Comparison of ENCODE assay signal across 32 cellular contexts in genomic region chr21:35163381-35163780, GRCh38.
DNase-seq lines count a peak whose midpoint lies in the region; FAIRE-seq and TF ChIP-seq lines count a peak whose summit lies in the region.
"Had no signal": no experiment of that assay in that cellular context is flagged by ENCODE, and none has a peak within 500 bp of the region (broad histone marks: within the 10 kb centered on the region; RNA-seq: fewer than 3 reads in every experiment).

No MANE protein-coding gene starts in this region.

- TF ChIP-seq CTCF in PC-9 (conservative IDR thresholded peaks at IDR 0.05) (no peak), choroid plexus epithelial cell (conservative IDR thresholded peaks at IDR 0.05; ENCODE audit: low read depth, low read length) (no peak), keratinocyte (optimal IDR thresholded peaks at IDR 0.05 in 1 of 3, IDR thresholded peaks at IDR 0.05 in 1 of 3, conservative IDR thresholded peaks at IDR 0.05 in 1 of 3; ENCODE audit: extremely low read depth in 1 of 3, insufficient read depth in 2 of 3, low read length in 3 of 3) (no peak)

- CTCF ChIA-PET in PC-9 (lab: Charles Lee): no interaction called here

- H2AFZ ChIP-seq in PC-9: no peak overlapping the region
- H2AFZ ChIP-seq in keratinocyte (ENCODE audit: control insufficient read depth, low read length): no peak overlapping the region

- no peaks in the 10 kb centered on the region for H4K20me1 ChIP-seq in PC-9 (ENCODE audit: insufficient read depth)
- no peaks in the 10 kb centered on the region for H4K20me1 ChIP-seq in keratinocyte (ENCODE audit: control insufficient read depth, extremely low read depth, insufficient read depth, low read length)

- peak overlapping the region; percentile 41 for H3K4me2 ChIP-seq in PC-9
- H3K4me2 ChIP-seq in keratinocyte (ENCODE audit: control insufficient read depth, extremely low read depth, insufficient read depth, low read depth, low read length): no peak overlapping the region

- H3F3A ChIP-seq in PC-9 (ENCODE audit: insufficient read depth, low read depth): peaks cover 13% of the 10 kb centered on the region; the same call in 1 of the 2 replicates

- H3K9me2 ChIP-seq in PC-9 (ENCODE audit: insufficient read depth): no peaks in the 10 kb centered on the region

- H3K9ac ChIP-seq in keratinocyte (ENCODE audit: control insufficient read depth, extremely low read depth, insufficient read depth, low read length): no peak overlapping the region

- H3K4me3 ChIP-seq in PC-9 (no peak overlapping the region), choroid plexus epithelial cell (ENCODE audit: low read depth, low read length) (no peak overlapping the region), keratinocyte (ENCODE audit: control insufficient read depth in 2 of 3, extremely low read depth in 1 of 3, insufficient read depth in 2 of 3, low read depth in 1 of 3, low read length in 3 of 3) (no peak overlapping the region)
- H3K4me3 ChIP-seq: body of pancreas, dorsolateral prefrontal cortex, right lobe of liver, uterus had no signal

- peak; percentile 20 for FAIRE-seq in keratinocyte (lab: Jason Lieb, UNC)
- FAIRE-seq: endometrium, GM12891, HepG2, kidney, TTC549 had no signal

- H3K4me1 ChIP-seq in PC-9 (replicated peaks; ENCODE audit: insufficient read depth): peaks cover 23% of the 10 kb centered on the region
- H3K4me1 ChIP-seq in keratinocyte (ENCODE audit: control insufficient read depth, extremely low read depth, insufficient read depth, low read length): peaks cover 29% of the 10 kb centered on the region
- H3K4me1 ChIP-seq: BE2C, body of pancreas, right lobe of liver, uterus had no signal

- peak; percentile 58 for DNase-seq in EL
- DNase-seq in PC-9: peak in 1 of 2 experiments; percentile 75
- peak; percentile 24 for DNase-seq in choroid plexus epithelial cell (ENCODE audit: low read depth)
- DNase-seq in keratinocyte (ENCODE audit: low read depth, low spot score): no peak
- no peak for DNase-seq in dedifferentiated amniotic fluid mesenchymal stem cell (ENCODE audit: extremely low spot score)
- no peak for DNase-seq in GM19240 (ENCODE audit: insufficient read length, low spot score)
- no peak for DNase-seq in GF-D8 (lab: John Stamatoyannopoulos, UW)
- DNase-seq in NCI-H1048 (lab: John Stamatoyannopoulos, UW): no peak
- DNase-seq: activated CD4-positive, alpha-beta T cell treated with anti-CD3 and anti-CD28 coated beads, Interleukin-2, amount 50 U/mL, for 48 hours; activated naive CD8-positive, alpha-beta T cell treated with anti-CD3 and anti-CD28 coated beads, Interleukin-2, amount 50 U/mL, for 24 hours; activated T-cell treated with anti-CD3 and anti-CD28 coated beads, Interleukin-2, amount 50 U/mL, for 72 hours; BE2C; body of pancreas; CD8-positive, alpha-beta T cell; cerebellar nuclear complex; dorsolateral prefrontal cortex; Karpas-422; kidney; left ventricle myocardium superior; MV-4-11; naive B cell; right lobe of liver; Right ventricle myocardium superior; stimulated activated CD4-positive, alpha-beta T cell treated with anti-CD3 and anti-CD28 coated beads, Interleukin-12 subunit alpha, Interleukin-12 subunit beta, amount 100 ng/mL, for 4 hours; stimulated activated CD4-positive, alpha-beta T cell treated with anti-CD3 and anti-CD28 coated beads, Interleukin-2, amount 100 ng/mL, for 48 hours; stimulated activated naive CD8-positive, alpha-beta T cell treated with anti-CD3 and anti-CD28 coated beads, Interleukin-15, amount 100 ng/mL, for 72 hours; T-helper 17 cell; uterus had no signal

- no peaks in the 10 kb centered on the region for H3K9me3 ChIP-seq in PC-9 (ENCODE audit: insufficient read depth, low read depth)
- peaks cover 2% of the 10 kb centered on the region for H3K9me3 ChIP-seq in keratinocyte (ENCODE audit: control insufficient read depth, low read depth, low read length)
- H3K9me3 ChIP-seq: body of pancreas, right lobe of liver, uterus had no signal

- no peaks in the 10 kb centered on the region for H3K36me3 ChIP-seq in PC-9 (ENCODE audit: low read depth)
- no peaks in the 10 kb centered on the region for H3K36me3 ChIP-seq in keratinocyte (ENCODE audit: control insufficient read depth in 2 of 2, extremely low read depth in 1 of 2, insufficient read depth in 2 of 2, low read length in 2 of 2)
- H3K36me3 ChIP-seq: BE2C, right lobe of liver, uterus had no signal

- dilution Hi-C loops in keratinocyte (cut with MboI; ENCODE audit: extremely low pct_ligation_motif_present, low sequenced_read_pairs): no loop called here

- POLR2A ChIA-PET in PC-9 (lab: Charles Lee; ENCODE audit: unreplicated experiment): no interaction called here

- H3K79me2 ChIP-seq in PC-9 (ENCODE audit: low read depth) (no peaks in the 10 kb centered on the region), keratinocyte (ENCODE audit: control insufficient read depth, insufficient read depth, low read length) (no peaks in the 10 kb centered on the region)

- H3K27ac ChIP-seq in PC-9: peak overlapping the region; percentile 53
- peak overlapping the region; percentile 62 for H3K27ac ChIP-seq in keratinocyte (ENCODE audit: control insufficient read depth, insufficient read depth, low read length)
- H3K27ac ChIP-seq: body of pancreas, dorsolateral prefrontal cortex, right lobe of liver, uterus had no signal

- no peaks in the 10 kb centered on the region for H3K9me1 ChIP-seq in keratinocyte (ENCODE audit: control insufficient read depth, extremely low read depth, insufficient read depth, low read length)

- intact Hi-C loops in PC-9 (cut with micrococcal nuclease; ENCODE audit: unreplicated experiment): no loop called here

- BruUV-seq in PC-9 (replicated peaks; lab: Mats Ljungman, UMichigan): no TSS peak

- no peaks in the 10 kb centered on the region for H3K27me3 ChIP-seq in PC-9 (ENCODE audit: insufficient read depth, low read depth)
- H3K27me3 ChIP-seq in keratinocyte (ENCODE audit: control insufficient read depth, extremely low read depth, insufficient read depth, low read length): no peaks in the 10 kb centered on the region
- H3K27me3 ChIP-seq: BE2C, body of pancreas, right lobe of liver, uterus had no signal

Comparison
In these comparisons a context has a peak if more than half of its experiments do, and no peak if none do; other contexts are left out.
1. DNase-seq: peak in EL (single experiment) and choroid plexus epithelial cell (single experiment); none in keratinocyte (single experiment), dedifferentiated amniotic fluid mesenchymal stem cell (single experiment), GM19240 (single experiment), GF-D8 (single experiment) and NCI-H1048 (single experiment).